ENCODE assay signal across 19 cellular contexts in the genomic region with DNA sequence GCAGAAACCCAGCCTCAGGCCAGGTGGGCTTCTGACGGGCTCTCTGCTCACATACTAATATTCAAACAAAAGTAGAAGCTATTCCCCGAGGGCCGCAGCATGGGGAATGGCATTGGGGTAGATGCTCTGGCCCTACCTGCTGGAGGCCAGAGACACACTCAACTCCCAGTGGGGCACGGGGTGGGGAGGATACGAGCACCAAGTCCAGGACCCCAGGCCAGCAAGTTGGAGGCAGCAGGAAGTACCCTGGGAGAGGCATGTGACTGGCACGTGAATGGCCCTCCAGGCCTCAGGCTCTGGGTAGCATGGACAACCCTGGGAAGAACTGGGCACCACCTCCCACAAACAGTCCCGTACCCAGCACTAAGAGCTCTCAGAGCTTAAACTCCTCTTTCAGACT. TPM values are rescaled to one million over a fixed set of nuclear protein-coding genes. Genes with fewer than 3 reads are reported as not detected.
DNase-seq lines count a peak whose midpoint lies in the region; ATAC-seq and TF ChIP-seq lines count a peak whose summit lies in the region.
"Had no signal": no experiment of that assay in that cellular context is flagged by ENCODE, and none has a peak within 500 bp of the region (broad histone marks: within the 10 kb centered on the region; RNA-seq: fewer than 3 reads in every experiment).

No MANE protein-coding gene starts in this region.

- H2BK5ac ChIP-seq in mesendoderm (ENCODE audit: low read length), result no peak overlapping the region

- H3K27ac Mint-ChIP-seq in activated naive CD4-positive, alpha-beta T cell treated with anti-CD3 and anti-CD28 coated beads for 36 hours, result no peak overlapping the region
- peak overlapping the region; percentile 79 for H3K27ac Mint-ChIP-seq in T-helper 17 cell
- H3K27ac Mint-ChIP-seq: HFFc6 had no signal

- no peaks in the 10 kb centered on the region for H3K36me3 Mint-ChIP-seq in activated naive CD4-positive, alpha-beta T cell treated with anti-CD3 and anti-CD28 coated beads for 36 hours (ENCODE audit: low read depth)
- no peaks in the 10 kb centered on the region for H3K36me3 Mint-ChIP-seq in T-helper 17 cell (ENCODE audit: low read depth)
- H3K36me3 Mint-ChIP-seq: neural progenitor cell had no signal

- no peak overlapping the region for H3K23ac ChIP-seq in mesendoderm (ENCODE audit: low read length)

- no peak for DNase-seq in activated naive CD4-positive, alpha-beta T cell treated with anti-CD3 and anti-CD28 coated beads for 36 hours
- no peak for DNase-seq in activated naive CD4-positive, alpha-beta T cell treated with anti-CD3 and anti-CD28 coated beads, Interleukin-2, amount 50 U/mL, for 16 hours
- DNase-seq in T-helper 17 cell, result no peak
- DNase-seq in dorsolateral prefrontal cortex, result no peak
- DNase-seq in spleen, result peak; percentile 69
- DNase-seq in stimulated activated CD4-positive, alpha-beta T cell treated with anti-CD3 and anti-CD28 coated beads, Interleukin-1b, Interleukin-23, amount 100 ng/mL, for 48 hours, result no peak
- DNase-seq in mesendoderm, result no peak
- DNase-seq: effector memory CD4-positive, alpha-beta T cell; heart right ventricle; HFFc6; NCI-H1436 treated with DMSO at 0.1 percent for 48 hours; NK-92 treated with Interleukin-12 subunit alpha and Interleukin-12 subunit beta, amount 100 ng/mL, for 24 hours; right lobe of liver; stimulated activated CD4-positive, alpha-beta T cell treated with anti-CD3 and anti-CD28 coated beads, Interleukin-2, amount 100 ng/mL, for 24 hours; SW 1271; WERI-Rb-1 had no signal

- no peaks in the 10 kb centered on the region for H3K27me3 Mint-ChIP-seq in activated naive CD4-positive, alpha-beta T cell treated with anti-CD3 and anti-CD28 coated beads for 36 hours (ENCODE audit: low read depth)
- no peaks in the 10 kb centered on the region for H3K27me3 Mint-ChIP-seq in T-helper 17 cell

- CTCF ChIA-PET in activated naive CD4-positive, alpha-beta T cell treated with anti-CD3 and anti-CD28 coated beads for 36 hours (lab: Charles Lee), result interaction anchor here (1.0 to 3.7 kb wide), 8 partner anchors 10 to 38 kb away, joined by 3 to 19 read pairs (median 6); no protein-coding TSS in a partner anchor

- WGBS in spleen, 5 donors, result 78 to 90% (median 83%) methylated on average over 6 to 7 of the region's 7 CpGs
- WGBS in mesendoderm (ENCODE audit: extremely low coverage, insufficient coverage, low lambda C conversion rate), result no CpG with 5 or more reads among the region's 7 CpGs

- H3K79me2 ChIP-seq in mesendoderm (ENCODE audit: control insufficient read depth, insufficient read depth, low read length), result no peaks in the 10 kb centered on the region

- H3K79me1 ChIP-seq in mesendoderm (ENCODE audit: low read length), result peaks cover 3% of the 10 kb centered on the region

- H3K27me3 ChIP-seq in dorsolateral prefrontal cortex, result no peaks in the 10 kb centered on the region
- no peaks in the 10 kb centered on the region for H3K27me3 ChIP-seq in spleen (replicated peaks in 1 of 7)
- H3K27me3 ChIP-seq in mesendoderm (ENCODE audit: insufficient read depth, low read length, poor library complexity), result no peaks in the 10 kb centered on the region
- H3K27me3 ChIP-seq: heart right ventricle, right lobe of liver had no signal

- TF ChIP-seq POLR2A in spleen (IDR thresholded peaks at IDR 0.05), result no peak

- H4K5ac ChIP-seq in mesendoderm (ENCODE audit: low read length), result no peak overlapping the region

- peaks cover 63% of the 10 kb centered on the region for H3K4me1 Mint-ChIP-seq in activated naive CD4-positive, alpha-beta T cell treated with anti-CD3 and anti-CD28 coated beads for 36 hours (ENCODE audit: low read depth)
- H3K4me1 Mint-ChIP-seq in T-helper 17 cell, result peaks cover 45% of the 10 kb centered on the region

- H3K9ac ChIP-seq in mesendoderm (ENCODE audit: low read length), result no peak overlapping the region
- H3K9ac ChIP-seq: neural progenitor cell had no signal

- peak overlapping the region in 48 of 59 donors; percentile 14 to 99 (median 95) for H3K27ac ChIP-seq in dorsolateral prefrontal cortex
- H3K27ac ChIP-seq in spleen, result peak overlapping the region in 3 of 8 donors; percentile 0 to 83 (median 39)
- H3K27ac ChIP-seq in mesendoderm (ENCODE audit: low read depth, low read length), result no peak overlapping the region
- H3K27ac ChIP-seq: neural progenitor cell, right lobe of liver had no signal

- TF ChIP-seq CTCF in dorsolateral prefrontal cortex (IDR thresholded peaks at IDR 0.05 in 54 of 56, conservative IDR thresholded peaks at IDR 0.05 in 2 of 56; ENCODE audit: low read depth in 1 of 56, partially characterized antibody in 56 of 56) (no peak), spleen (IDR thresholded peaks at IDR 0.05 in 8 of 11, conservative IDR thresholded peaks at IDR 0.05 in 3 of 11) (no peak)

- H2AK5ac ChIP-seq in mesendoderm (ENCODE audit: low read length), result no peak overlapping the region

- H3K4me1 ChIP-seq in spleen (peaks cover 34 to 84% (median 70%) of the 10 kb centered on the region in 6 donors), mesendoderm (ENCODE audit: control insufficient read depth, low read depth, low read length) (no peaks in the 10 kb centered on the region)

- no peaks in the 10 kb centered on the region for H3K9me3 Mint-ChIP-seq in activated naive CD4-positive, alpha-beta T cell treated with anti-CD3 and anti-CD28 coated beads for 36 hours
- H3K9me3 Mint-ChIP-seq: HFFc6, neural progenitor cell had no signal

- H2BK15ac ChIP-seq in mesendoderm (replicated peaks; ENCODE audit: low read depth), result no peak overlapping the region

- H3K4me2 ChIP-seq in mesendoderm (ENCODE audit: low read length), result no peak overlapping the region
- H3K4me2 ChIP-seq: neural progenitor cell had no signal

- peak overlapping the region; percentile 16 for H3K4me3 Mint-ChIP-seq in activated naive CD4-positive, alpha-beta T cell treated with anti-CD3 and anti-CD28 coated beads for 36 hours
- H3K4me3 Mint-ChIP-seq in T-helper 17 cell, result no peak overlapping the region
- H3K4me3 Mint-ChIP-seq: HFFc6 had no signal

- no peak overlapping the region for H4K8ac ChIP-seq in mesendoderm (ENCODE audit: low read depth, low read length)

- no peak overlapping the region for H2BK120ac ChIP-seq in mesendoderm (ENCODE audit: low read depth, low read length)

- ATAC-seq in T-helper 17 cell (no peak), GM21360 (IDR thresholded peaks at IDR 0.05; ENCODE audit: unreplicated experiment) (no peak)
- ATAC-seq: heart right ventricle, right lobe of liver had no signal

- H3K56ac ChIP-seq in mesendoderm (ENCODE audit: low read length), result no peak overlapping the region

- intact Hi-C loops in activated naive CD4-positive, alpha-beta T cell treated with anti-CD3 and anti-CD28 coated beads for 36 hours (cut with micrococcal nuclease), result loop anchor here (1.0 to 5.0 kb wide), 2 partner anchors 24 to 114 kb away; no protein-coding TSS in a partner anchor
- intact Hi-C loops in dorsolateral prefrontal cortex (cut with DNase I), result no loop called here
- intact Hi-C loops in spleen (cut with DNase I; ENCODE audit: low total_unique reads), result no loop called here

- H3K4ac ChIP-seq in mesendoderm (ENCODE audit: low read depth, low read length), result no peak overlapping the region

- H3K4me3 ChIP-seq in dorsolateral prefrontal cortex (peak overlapping the region in 3 of 59 donors; percentile 5 to 79 (median 8)), spleen (no peak overlapping the region), mesendoderm (ENCODE audit: low read length) (no peak overlapping the region)
- H3K4me3 ChIP-seq: heart right ventricle, lung, neural progenitor cell, right lobe of liver had no signal

- no peaks in the 10 kb centered on the region for H3K9me3 ChIP-seq in T-helper 17 cell (ENCODE audit: control insufficient read depth, low read length, poor library complexity, severe bottlenecking)
- no peaks in the 10 kb centered on the region for H3K9me3 ChIP-seq in spleen
- H3K9me3 ChIP-seq: heart right ventricle, right lobe of liver had no signal

- no peaks in the 10 kb centered on the region for H3K36me3 ChIP-seq in spleen
- H3K36me3 ChIP-seq in mesendoderm (ENCODE audit: control insufficient read depth, insufficient read depth, low read length), result no peaks in the 10 kb centered on the region
- H3K36me3 ChIP-seq: heart right ventricle, neural progenitor cell, right lobe of liver had no signal

- H3K18ac ChIP-seq in mesendoderm (ENCODE audit: low read length), result no peak overlapping the region

RNA-seq across cellular contexts. Expression of a gene that starts 3.8 kb away (rescaled TPM):
- total RNA-seq in activated naive CD4-positive, alpha-beta T cell treated with anti-CD3 and anti-CD28 coated beads for 36 hours, result 10 to 100 TPM; 53.0 to 53.5 TPM
- 10 to 100 TPM; 62.8 to 67.6 TPM for total RNA-seq in T-helper 17 cell
- total RNA-seq in dorsolateral prefrontal cortex, result 10 to 100 TPM; 37.2 to 80.0 (median 54.1) TPM
- 10 to 100 TPM; 28.4 to 64.6 (median 42.0) TPM for total RNA-seq in spleen
- 10 to 100 TPM in 2 of 3 donors, 1 to 10 TPM in 1; 9.0 to 17.1 (median 10.5) TPM for polyA plus RNA-seq in spleen
- polyA plus RNA-seq in mesendoderm (2013, experiment 1 of 2), result 50.9 TPM
- polyA plus RNA-seq in mesendoderm (2013, experiment 2 of 2), result 53.0 TPM
